In the genomic region with DNA sequence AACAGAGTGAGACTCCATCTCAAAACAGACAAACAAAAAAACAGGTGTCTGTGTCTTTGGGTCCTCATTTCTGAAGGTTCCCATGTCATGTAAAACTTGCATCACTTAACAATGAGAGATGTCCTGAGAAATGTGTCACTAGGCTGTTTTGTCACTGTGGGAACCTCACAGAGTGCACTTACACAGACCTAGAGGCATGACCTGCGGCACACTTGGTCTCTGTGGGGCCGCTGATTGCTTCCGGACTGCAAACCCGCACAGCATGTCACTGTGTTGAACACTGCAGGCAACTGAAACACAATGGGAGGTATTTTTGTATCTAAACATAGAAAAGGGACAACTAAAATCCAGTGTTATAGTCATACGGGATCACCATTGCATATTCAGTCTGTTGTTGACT, we compare ENCODE assay signal across 9 cellular contexts. TPM values are rescaled to one million over a fixed set of nuclear protein-coding genes. Genes with fewer than 3 reads are reported as not detected.
DNase-seq lines count a peak whose midpoint lies in the region; ATAC-seq and TF ChIP-seq lines count a peak whose summit lies in the region.
"Had no signal": no experiment of that assay in that cellular context is flagged by ENCODE, and none has a peak within 500 bp of the region (broad histone marks: within the 10 kb centered on the region; RNA-seq: fewer than 3 reads in every experiment).

No MANE protein-coding gene starts in this region.

- ATAC-seq in natural killer cell treated with Interleukin-12 subunit alpha and Interleukin-12 subunit beta and Interleukin-15 and Interleukin-18, amount 100 ng/mL, for 72 hours: peak in 1 of 2 donors; percentile 63

- no peak overlapping the region for H3K27ac Mint-ChIP-seq in natural killer cell treated with Interleukin-12 subunit alpha and Interleukin-12 subunit beta and Interleukin-15 and Interleukin-18, amount 100 ng/mL, for 72 hours

- H3K79me2 ChIP-seq in GM23248 (ENCODE audit: insufficient read depth): no peaks in the 10 kb centered on the region
- no peaks in the 10 kb centered on the region for H3K79me2 ChIP-seq in PC-9 (ENCODE audit: low read depth)

- peaks cover 7% of the 10 kb centered on the region; the same call in 1 of the 2 replicates for H3K4me1 ChIP-seq in GM23248 (ENCODE audit: insufficient read depth)
- H3K4me1 ChIP-seq in PC-9 (replicated peaks; ENCODE audit: insufficient read depth): peaks cover 19% of the 10 kb centered on the region

- H3K36me3 Mint-ChIP-seq in natural killer cell treated with Interleukin-12 subunit alpha and Interleukin-12 subunit beta and Interleukin-15 and Interleukin-18, amount 100 ng/mL, for 72 hours: no peaks in the 10 kb centered on the region

- POLR2A ChIA-PET in PC-9 (lab: Charles Lee; ENCODE audit: unreplicated experiment): no interaction called here

- no peaks in the 10 kb centered on the region for H4K20me1 ChIP-seq in GM23248 (ENCODE audit: insufficient read depth)
- H4K20me1 ChIP-seq in PC-9 (ENCODE audit: insufficient read depth): no peaks in the 10 kb centered on the region

- peak overlapping the region; percentile 88 for H3K4me3 Mint-ChIP-seq in natural killer cell treated with Interleukin-12 subunit alpha and Interleukin-12 subunit beta and Interleukin-15 and Interleukin-18, amount 100 ng/mL, for 72 hours

- H3K4me1 Mint-ChIP-seq in natural killer cell treated with Interleukin-12 subunit alpha and Interleukin-12 subunit beta and Interleukin-15 and Interleukin-18, amount 100 ng/mL, for 72 hours (ENCODE audit: low read depth in 2 of 2): peaks cover 27 to 35% of the 10 kb centered on the region in 2 donors

- BruUV-seq in PC-9 (replicated peaks; lab: Mats Ljungman, UMichigan): no TSS peak

- H3K27me3 ChIP-seq in GM23248 (replicated peaks; ENCODE audit: insufficient read depth): no peaks in the 10 kb centered on the region
- no peaks in the 10 kb centered on the region for H3K27me3 ChIP-seq in PC-9 (ENCODE audit: insufficient read depth, low read depth)

- H3K27me3 Mint-ChIP-seq in natural killer cell treated with Interleukin-12 subunit alpha and Interleukin-12 subunit beta and Interleukin-15 and Interleukin-18, amount 100 ng/mL, for 72 hours: peaks cover 16% of the 10 kb centered on the region in 2 donors

- H3K27ac ChIP-seq in GM23248: no peak overlapping the region
- H3K27ac ChIP-seq in PC-9: peak overlapping the region; percentile 63; the same call in 1 of the 2 replicates
- H3K27ac ChIP-seq: 22Rv1 had no signal

- H2AFZ ChIP-seq in GM23248 (peak overlapping the region; percentile 91; the same call in 1 of the 2 replicates), PC-9 (no peak overlapping the region)

- H3K4me3 ChIP-seq in GM23248 (peak overlapping the region; percentile 76), PC-9 (no peak overlapping the region)

- H3F3A ChIP-seq in GM23248 (ENCODE audit: insufficient read depth): peaks cover 22% of the 10 kb centered on the region
- peaks cover 22% of the 10 kb centered on the region for H3F3A ChIP-seq in PC-9 (ENCODE audit: insufficient read depth, low read depth)

- CTCF ChIA-PET in PC-9 (lab: Charles Lee): interaction anchor here (0.6 kb wide), 1 partner anchor 174 kb away, joined by 3 read pairs; no protein-coding TSS in a partner anchor

- no peaks in the 10 kb centered on the region for H3K9me2 ChIP-seq in GM23248 (ENCODE audit: insufficient read depth)
- no peaks in the 10 kb centered on the region for H3K9me2 ChIP-seq in PC-9 (ENCODE audit: insufficient read depth)

- intact Hi-C loops in PC-9 (cut with micrococcal nuclease; ENCODE audit: unreplicated experiment): no loop called here

- H3K9ac ChIP-seq in GM23248: 0 out of 2 replicates have a peak overlapping the region, but pooled peaks have one; percentile 67

- no peaks in the 10 kb centered on the region for H3K36me3 ChIP-seq in GM23248 (ENCODE audit: low read depth)
- H3K36me3 ChIP-seq in PC-9 (ENCODE audit: low read depth): no peaks in the 10 kb centered on the region

- TF ChIP-seq CTCF in PC-9 (conservative IDR thresholded peaks at IDR 0.05): no peak

- DNase-seq in DMS153 treated with DMSO at 0.1 percent for 48 hours (lab: John Stamatoyannopoulos, UW; ENCODE audit: unreplicated experiment) (peak; percentile 47), DMS153 (lab: John Stamatoyannopoulos, UW) (no peak), GM23248 (no peak), PC-9 (no peak), superior temporal gyrus (ENCODE audit: extremely low spot score) (no peak), CD1c-positive myeloid dendritic cell (ENCODE audit: extremely low spot score) (no peak), NCI-H446 (lab: John Stamatoyannopoulos, UW) (no peak)
- no peak for DNase-seq in natural killer cell treated with Interleukin-12 subunit alpha and Interleukin-12 subunit beta and Interleukin-15 and Interleukin-18, amount 100 ng/mL, for 72 hours (ENCODE audit: low spot score)

- H3K9me3 Mint-ChIP-seq in natural killer cell treated with Interleukin-12 subunit alpha and Interleukin-12 subunit beta and Interleukin-15 and Interleukin-18, amount 100 ng/mL, for 72 hours: no peaks in the 10 kb centered on the region

- H3K9me3 ChIP-seq in GM23248 (ENCODE audit: low read depth) (no peaks in the 10 kb centered on the region), PC-9 (ENCODE audit: insufficient read depth, low read depth) (no peaks in the 10 kb centered on the region)

- in situ Hi-C loops in GM23248 (cut with MboI): no loop called here

- H3K4me2 ChIP-seq in GM23248 (ENCODE audit: unreplicated experiment): peak overlapping the region; percentile 87
- H3K4me2 ChIP-seq in PC-9: peak overlapping the region; percentile 80

- WGBS in GM23248 (ENCODE audit: low coverage in 1 of 2, low lambda C conversion rate in 2 of 2, missing lambda C conversion rate in 2 of 2), 2 experiments: 71% methylated on average over 5 of the region's 5 CpGs

RNA-seq across cellular contexts. Expression of a gene that starts 42.3 kb away (rescaled TPM):
- total RNA-seq in GM23248 (2014; rRNA removed; shearing (Covaris generic)): 52.6 and 53.0 TPM in 2 replicates
- polyA plus RNA-seq in GM23248 (2016; fragmentation: Nextera tagmentation; extraction: Ambion mirVana): 26.7 and 30.7 TPM in 2 replicates
- 14.9 and 18.7 TPM in 2 replicates for total RNA-seq in PC-9 (2021)
- 10 to 100 TPM; 19.6 to 30.9 TPM for total RNA-seq in natural killer cell treated with Interleukin-12 subunit alpha and Interleukin-12 subunit beta and Interleukin-15 and Interleukin-18, amount 100 ng/mL, for 72 hours
